Comparison of ENCODE assay signal across 25 cellular contexts in the genomic region with DNA sequence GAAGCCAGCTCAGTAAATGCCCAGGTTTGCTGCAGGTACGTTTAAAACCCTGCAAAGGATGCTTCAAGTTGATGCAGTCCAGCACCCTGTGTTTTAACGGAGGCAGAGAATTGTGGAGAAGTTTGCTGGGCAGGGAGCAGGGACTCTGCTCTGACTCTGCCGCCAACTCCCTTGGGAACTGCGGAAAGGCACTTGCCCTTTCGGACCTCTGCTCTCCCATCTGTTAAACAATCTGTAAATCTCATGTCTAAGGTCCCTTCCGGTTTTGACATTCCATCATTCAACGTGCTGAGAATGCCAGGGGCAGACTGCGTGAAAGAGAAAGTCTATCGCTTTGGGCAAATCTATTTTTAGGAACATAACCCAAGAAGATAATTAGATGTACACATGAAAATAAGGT.
DNase-seq lines count a peak whose midpoint lies in the region; ATAC-seq and TF ChIP-seq lines count a peak whose summit lies in the region.
"Had no signal": no experiment of that assay in that cellular context is flagged by ENCODE, and none has a peak within 500 bp of the region (broad histone marks: within the 10 kb centered on the region; RNA-seq: fewer than 3 reads in every experiment).

No MANE protein-coding gene starts in this region.

- H3K36me3 ChIP-seq in GM23338 (ENCODE audit: insufficient read depth) (no peaks in the 10 kb centered on the region), endodermal cell (ENCODE audit: control insufficient read depth, insufficient read depth, low read length) (no peaks in the 10 kb centered on the region), mesendoderm (ENCODE audit: control insufficient read depth, insufficient read depth, low read length) (no peaks in the 10 kb centered on the region)

- H3K27ac ChIP-seq in GM23338 (ENCODE audit: low read depth) (no peak overlapping the region), endodermal cell (ENCODE audit: low read depth, low read length) (no peak overlapping the region), mesendoderm (ENCODE audit: low read depth, low read length) (no peak overlapping the region)

- H3K36me3 Mint-ChIP-seq in GM23338 (ENCODE audit: low read depth) (no peaks in the 10 kb centered on the region), endodermal cell (ENCODE audit: low read depth) (no peaks in the 10 kb centered on the region)
- H3K36me3 Mint-ChIP-seq: CD4-positive, alpha-beta memory T cell had no signal

- H3K9me3 Mint-ChIP-seq in GM23338 = no peaks in the 10 kb centered on the region
- H3K9me3 Mint-ChIP-seq in endodermal cell = no peaks in the 10 kb centered on the region
- H3K9me3 Mint-ChIP-seq: activated T-cell treated with anti-CD3 and anti-CD28 coated beads, Interleukin-2, amount 50 U/mL, for 4 hours; CD4-positive, alpha-beta memory T cell had no signal

- H3K4me1 Mint-ChIP-seq in GM23338 = peaks cover 68% of the 10 kb centered on the region
- H3K4me1 Mint-ChIP-seq in endodermal cell = peaks cover 63% of the 10 kb centered on the region

- peaks cover 12% of the 10 kb centered on the region; the same call in 1 of the 2 replicates for H3F3A ChIP-seq in GM23338 (replicated peaks; ENCODE audit: low read depth)

- no peaks in the 10 kb centered on the region for H3K9me2 ChIP-seq in GM23338 (ENCODE audit: insufficient read depth)

- no peak overlapping the region for H2AK5ac ChIP-seq in mesendoderm (ENCODE audit: low read length)

- H3K23ac ChIP-seq in mesendoderm (ENCODE audit: low read length) = no peak overlapping the region

- no peak overlapping the region for H2AFZ ChIP-seq in GM23338

- TF ChIP-seq CTCF in GM23338 (conservative IDR thresholded peaks at IDR 0.05; ENCODE audit: low read depth in 2 of 2) (no peak), endodermal cell (conservative IDR thresholded peaks at IDR 0.05) (no peak)

- H2BK5ac ChIP-seq in mesendoderm (ENCODE audit: low read length) = no peak overlapping the region

- H3K4me3 Mint-ChIP-seq in GM23338 (no peak overlapping the region), endodermal cell (no peak overlapping the region)
- H3K4me3 Mint-ChIP-seq: activated CD8-positive, alpha-beta T cell treated with anti-CD3 and anti-CD28 coated beads, Interleukin-2, amount 10 ng/mL, durations not matched to agents 7 days and 5 days; activated T-cell treated with anti-CD3 and anti-CD28 coated beads, Interleukin-2, amount 50 U/mL, for 4 hours; CD4-positive, alpha-beta memory T cell had no signal

- no peak overlapping the region for H3K4ac ChIP-seq in mesendoderm (ENCODE audit: low read depth, low read length)

- H3K27me3 Mint-ChIP-seq in GM23338 (ENCODE audit: insufficient read depth, low read depth, poor library complexity) (peaks cover 18% of the 10 kb centered on the region), endodermal cell (ENCODE audit: insufficient read depth) (peaks cover 4% of the 10 kb centered on the region)

- H3K18ac ChIP-seq in mesendoderm (ENCODE audit: low read length) = no peak overlapping the region

- H3K4me2 ChIP-seq in GM23338 (0 out of 2 replicates have a peak overlapping the region, but pooled peaks have one; percentile 20), mesendoderm (ENCODE audit: low read length) (no peak overlapping the region)

- H3K27ac Mint-ChIP-seq in GM23338 (no peak overlapping the region), endodermal cell (no peak overlapping the region)
- H3K27ac Mint-ChIP-seq: activated CD8-positive, alpha-beta T cell treated with anti-CD3 and anti-CD28 coated beads, Interleukin-2, amount 10 ng/mL, durations not matched to agents 7 days and 5 days; CD4-positive, alpha-beta memory T cell had no signal

- H3K9ac ChIP-seq in endodermal cell (ENCODE audit: extremely low read depth, low read length, poor library complexity, severe bottlenecking) (no peak overlapping the region), mesendoderm (ENCODE audit: low read length) (no peak overlapping the region)

- WGBS in endodermal cell (ENCODE audit: insufficient coverage in 1 of 2, insufficient read length in 1 of 2), 2 experiments = 60 to 73% methylated on average over 5 to 9 of the region's 9 CpGs
- WGBS in mesendoderm (ENCODE audit: extremely low coverage, insufficient coverage, low lambda C conversion rate) = no CpG with 5 or more reads among the region's 9 CpGs

- H3K4me1 ChIP-seq in GM23338 (ENCODE audit: insufficient read depth) (peaks cover 36% of the 10 kb centered on the region), endodermal cell (ENCODE audit: control insufficient read depth, insufficient read depth, low read length) (peaks cover 28% of the 10 kb centered on the region), mesendoderm (ENCODE audit: control insufficient read depth, low read depth, low read length) (peaks cover 22% of the 10 kb centered on the region)

- no peaks in the 10 kb centered on the region for H4K20me1 ChIP-seq in GM23338 (replicated peaks; ENCODE audit: insufficient read depth)

- H4K8ac ChIP-seq in mesendoderm (ENCODE audit: low read depth, low read length) = no peak overlapping the region

- no peaks in the 10 kb centered on the region for H3K9me3 ChIP-seq in endodermal cell (ENCODE audit: control insufficient read depth, low read length)

- ATAC-seq in GM23338 (no peak), HG02885 (IDR thresholded peaks at IDR 0.05; ENCODE audit: poor library complexity, unreplicated experiment) (no peak), Right ventricle myocardium superior (ENCODE audit: poor library complexity) (no peak)
- ATAC-seq: activated CD8-positive, alpha-beta T cell treated with anti-CD3 and anti-CD28 coated beads, Interleukin-2, amount 10 ng/mL, durations not matched to agents 7 days and 5 days; activated T-cell treated with anti-CD3 and anti-CD28 coated beads, Interleukin-2, amount 50 U/mL, for 4 hours; Right ventricle myocardium inferior had no signal

- H4K5ac ChIP-seq in mesendoderm (ENCODE audit: low read length) = no peak overlapping the region

- intact Hi-C loops in Right ventricle myocardium superior (cut with DNase I) = no loop called here

- no peaks in the 10 kb centered on the region for H3K79me1 ChIP-seq in mesendoderm (ENCODE audit: low read length)

- H2BK15ac ChIP-seq in mesendoderm (replicated peaks; ENCODE audit: low read depth) = no peak overlapping the region

- DNase-seq in GM23338 (ENCODE audit: low spot score) (no peak), NCI-H82 (lab: John Stamatoyannopoulos, UW) (peak; percentile 71), endodermal cell (peak; percentile 45), mesendoderm (no peak), Right ventricle myocardium superior (no peak), pons (ENCODE audit: low spot score) (no peak)
- no peak for DNase-seq in activated T-cell treated with anti-CD3 and anti-CD28 coated beads, Interleukin-2, amount 50 U/mL, for 1 hour
- DNase-seq: activated CD4-positive, alpha-beta T cell treated with anti-CD3 and anti-CD28 coated beads for 1 hour; activated CD8-positive, alpha-beta T cell treated with anti-CD3 and anti-CD28 coated beads, Interleukin-2, amount 10 ng/mL, durations not matched to agents 7 days and 5 days; activated naive CD4-positive, alpha-beta T cell; activated T-cell treated with anti-CD3 and anti-CD28 coated beads, Interleukin-2, amount 50 U/mL, for 4 hours; amygdala; CD4-positive, alpha-beta memory T cell; cortex of kidney; DMS79; GOT3; mammary epithelial cell; NCI-H1436; NCI-H2107; NCI-H510A treated with DMSO at 0.1 percent for 48 hours; stimulated activated CD4-positive, alpha-beta T cell treated with anti-CD3 and anti-CD28 coated beads, Interleukin-4, amount 100 ng/mL, for 1 hour; stimulated activated naive CD4-positive, alpha-beta T cell; T-helper 1 cell had no signal

- H3K79me2 ChIP-seq in GM23338 (replicated peaks; ENCODE audit: insufficient read depth) (no peaks in the 10 kb centered on the region), mesendoderm (ENCODE audit: control insufficient read depth, insufficient read depth, low read length) (no peaks in the 10 kb centered on the region)

- H3K56ac ChIP-seq in mesendoderm (ENCODE audit: low read length) = peak overlapping the region; percentile 50

- no peak overlapping the region for H3K4me3 ChIP-seq in GM23338
- no peak overlapping the region for H3K4me3 ChIP-seq in endodermal cell (ENCODE audit: low read length)
- no peak overlapping the region for H3K4me3 ChIP-seq in mesendoderm (ENCODE audit: low read length)

- H3K27me3 ChIP-seq in GM23338 (ENCODE audit: insufficient read depth) (peaks cover 61% of the 10 kb centered on the region), endodermal cell (ENCODE audit: control insufficient read depth, insufficient read depth, low read length, poor library complexity, severe bottlenecking) (no peaks in the 10 kb centered on the region), mesendoderm (ENCODE audit: insufficient read depth, low read length, poor library complexity) (no peaks in the 10 kb centered on the region)

- no peak overlapping the region for H2BK120ac ChIP-seq in mesendoderm (ENCODE audit: low read depth, low read length)

TF ChIP-seq in GM23338, 12 proteins besides CTCF, POLR2A, EP300 and RAD21:
- TF ChIP-seq CREB1 (CRISPR knock-in tag; IDR thresholded peaks at IDR 0.05; ENCODE audit: low read depth) (no peak), EZH2 (IDR thresholded peaks at IDR 0.05; ENCODE audit: low read depth, unreplicated experiment) (no peak), STAT1 (IDR thresholded peaks at IDR 0.05; ENCODE audit: unreplicated experiment) (no peak)
TF ChIP-seq in GM23338: peak in this region for 0.

Comparison
In these comparisons a context has a peak if more than half of its experiments do, and no peak if none do; other contexts are left out.
1. DNase-seq: peak in NCI-H82 (single experiment) and endodermal cell (single experiment); none in GM23338 (single experiment), mesendoderm (single experiment), activated T-cell treated with anti-CD3 and anti-CD28 coated beads, Interleukin-2, amount 50 U/mL, for 1 hour (single experiment), Right ventricle myocardium superior (single experiment) and pons (single experiment).